ENCODE assay signal across 1 cellular context in genomic region chr3:48989796-48990635, GRCh38.
TF ChIP-seq lines count a peak whose summit lies in the region.

A gene with protein sequence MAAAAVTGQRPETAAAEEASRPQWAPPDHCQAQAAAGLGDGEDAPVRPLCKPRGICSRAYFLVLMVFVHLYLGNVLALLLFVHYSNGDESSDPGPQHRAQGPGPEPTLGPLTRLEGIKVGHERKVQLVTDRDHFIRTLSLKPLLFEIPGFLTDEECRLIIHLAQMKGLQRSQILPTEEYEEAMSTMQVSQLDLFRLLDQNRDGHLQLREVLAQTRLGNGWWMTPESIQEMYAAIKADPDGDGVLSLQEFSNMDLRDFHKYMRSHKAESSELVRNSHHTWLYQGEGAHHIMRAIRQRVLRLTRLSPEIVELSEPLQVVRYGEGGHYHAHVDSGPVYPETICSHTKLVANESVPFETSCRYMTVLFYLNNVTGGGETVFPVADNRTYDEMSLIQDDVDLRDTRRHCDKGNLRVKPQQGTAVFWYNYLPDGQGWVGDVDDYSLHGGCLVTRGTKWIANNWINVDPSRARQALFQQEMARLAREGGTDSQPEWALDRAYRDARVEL (plus strand): TSS chr3:48990241. CDS start chr3:48990257, 16 bp downstream.

TF ChIP-seq in SK-N-SH, 30 proteins besides CTCF, POLR2A, EP300 and RAD21 (continued from another document):
- TF ChIP-seq, protein P1, sequence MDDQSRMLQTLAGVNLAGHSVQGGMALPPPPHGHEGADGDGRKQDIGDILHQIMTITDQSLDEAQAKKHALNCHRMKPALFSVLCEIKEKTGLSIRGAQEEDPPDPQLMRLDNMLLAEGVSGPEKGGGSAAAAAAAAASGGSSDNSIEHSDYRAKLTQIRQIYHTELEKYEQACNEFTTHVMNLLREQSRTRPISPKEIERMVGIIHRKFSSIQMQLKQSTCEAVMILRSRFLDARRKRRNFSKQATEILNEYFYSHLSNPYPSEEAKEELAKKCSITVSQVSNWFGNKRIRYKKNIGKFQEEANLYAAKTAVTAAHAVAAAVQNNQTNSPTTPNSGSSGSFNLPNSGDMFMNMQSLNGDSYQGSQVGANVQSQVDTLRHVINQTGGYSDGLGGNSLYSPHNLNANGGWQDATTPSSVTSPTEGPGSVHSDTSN (IDR thresholded peaks at IDR 0.05): no peak
- TF ChIP-seq RFX5 (IDR thresholded peaks at IDR 0.05; ENCODE audit: low read length) (no peak), JUND (IDR thresholded peaks at IDR 0.05) (peak; percentile 73; the same call in 1 of the 2 replicates), GABPA (IDR thresholded peaks at IDR 0.05; ENCODE audit: low read depth) (no peak), REST (IDR thresholded peaks at IDR 0.05; ENCODE audit: low read depth, low read length) (no peak), CHD2 (IDR thresholded peaks at IDR 0.05; ENCODE audit: low read length, partially characterized antibody) (no peak), YY1 (IDR thresholded peaks at IDR 0.05; ENCODE audit: low read depth) (no peak), RCOR1 (IDR thresholded peaks at IDR 0.05; ENCODE audit: low read length) (no peak), ELF1 (IDR thresholded peaks at IDR 0.05) (no peak), SMC3 (IDR thresholded peaks at IDR 0.05; ENCODE audit: low read depth, low read length) (no peak), EZH2phosphoT487 (IDR thresholded peaks at IDR 0.05; ENCODE audit: borderline replicate concordance, low read depth) (no peak), TAF1 (IDR thresholded peaks at IDR 0.05; ENCODE audit: borderline replicate concordance, low read depth, low read length) (peak; percentile 48; the same call in 1 of the 2 replicates)
- TF ChIP-seq, protein P2, sequence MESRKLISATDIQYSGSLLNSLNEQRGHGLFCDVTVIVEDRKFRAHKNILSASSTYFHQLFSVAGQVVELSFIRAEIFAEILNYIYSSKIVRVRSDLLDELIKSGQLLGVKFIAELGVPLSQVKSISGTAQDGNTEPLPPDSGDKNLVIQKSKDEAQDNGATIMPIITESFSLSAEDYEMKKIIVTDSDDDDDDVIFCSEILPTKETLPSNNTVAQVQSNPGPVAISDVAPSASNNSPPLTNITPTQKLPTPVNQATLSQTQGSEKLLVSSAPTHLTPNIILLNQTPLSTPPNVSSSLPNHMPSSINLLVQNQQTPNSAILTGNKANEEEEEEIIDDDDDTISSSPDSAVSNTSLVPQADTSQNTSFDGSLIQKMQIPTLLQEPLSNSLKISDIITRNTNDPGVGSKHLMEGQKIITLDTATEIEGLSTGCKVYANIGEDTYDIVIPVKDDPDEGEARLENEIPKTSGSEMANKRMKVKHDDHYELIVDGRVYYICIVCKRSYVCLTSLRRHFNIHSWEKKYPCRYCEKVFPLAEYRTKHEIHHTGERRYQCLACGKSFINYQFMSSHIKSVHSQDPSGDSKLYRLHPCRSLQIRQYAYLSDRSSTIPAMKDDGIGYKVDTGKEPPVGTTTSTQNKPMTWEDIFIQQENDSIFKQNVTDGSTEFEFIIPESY (IDR thresholded peaks at IDR 0.05; ENCODE audit: borderline replicate concordance, low read depth): no peak
- TF ChIP-seq, protein P3, sequence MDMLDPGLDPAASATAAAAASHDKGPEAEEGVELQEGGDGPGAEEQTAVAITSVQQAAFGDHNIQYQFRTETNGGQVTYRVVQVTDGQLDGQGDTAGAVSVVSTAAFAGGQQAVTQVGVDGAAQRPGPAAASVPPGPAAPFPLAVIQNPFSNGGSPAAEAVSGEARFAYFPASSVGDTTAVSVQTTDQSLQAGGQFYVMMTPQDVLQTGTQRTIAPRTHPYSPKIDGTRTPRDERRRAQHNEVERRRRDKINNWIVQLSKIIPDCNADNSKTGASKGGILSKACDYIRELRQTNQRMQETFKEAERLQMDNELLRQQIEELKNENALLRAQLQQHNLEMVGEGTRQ (IDR thresholded peaks at IDR 0.05; ENCODE audit: borderline replicate concordance, low read depth, low read length): no peak
